In the genomic region with DNA sequence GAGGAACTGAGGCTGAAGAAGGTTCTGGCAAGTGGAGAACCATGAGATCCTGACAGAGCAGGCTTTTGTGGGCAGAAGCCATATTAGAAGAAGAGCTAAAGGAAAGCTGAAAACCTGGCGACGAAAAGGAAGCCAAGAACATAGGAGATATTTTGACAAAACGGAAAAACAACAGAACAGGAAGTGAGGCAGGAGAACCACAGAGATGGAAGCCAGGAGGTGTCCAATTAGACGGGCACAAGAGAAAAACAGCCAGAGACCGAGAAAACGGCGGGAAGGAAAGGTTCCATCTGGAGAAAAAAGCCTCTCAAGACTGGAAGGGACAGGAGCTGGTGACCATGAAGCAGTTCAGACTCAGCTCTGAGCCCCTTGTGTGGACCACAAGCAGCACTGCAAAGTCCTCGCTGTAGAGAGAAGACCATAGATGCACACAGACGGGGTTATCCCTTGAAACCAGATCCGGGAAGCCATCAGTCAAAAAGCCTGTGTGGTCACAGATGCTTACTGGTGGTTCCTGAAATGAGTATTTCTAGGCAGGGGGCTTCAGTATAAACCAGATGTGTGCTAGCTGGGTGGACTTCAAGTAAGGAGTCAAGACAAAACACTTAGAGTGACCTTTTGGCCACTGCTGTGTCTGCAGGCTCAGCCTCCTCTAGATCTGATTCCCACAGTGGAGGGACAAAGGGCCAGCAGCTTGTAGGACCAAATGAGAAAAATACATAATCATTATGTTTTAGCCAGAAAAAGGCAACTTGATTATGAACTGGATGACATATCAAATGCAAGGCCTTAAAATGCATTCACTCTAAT, we compare ENCODE assay signal across 17 cellular contexts. TPM values are rescaled to one million over a fixed set of nuclear protein-coding genes. Genes with fewer than 3 reads are reported as not detected.
DNase-seq lines count a peak whose midpoint lies in the region; ATAC-seq and TF ChIP-seq lines count a peak whose summit lies in the region.
"Had no signal": no experiment of that assay in that cellular context is flagged by ENCODE, and none has a peak within 500 bp of the region (broad histone marks: within the 10 kb centered on the region; RNA-seq: fewer than 3 reads in every experiment).

No MANE protein-coding gene starts in this region.

- H3K4me3 ChIP-seq in HL-60 (replicated peaks; ENCODE audit: insufficient read depth, low read length) (no peak overlapping the region), ascending aorta (no peak overlapping the region)

- H3K4me3 Mint-ChIP-seq in activated T-helper 1 cell treated with anti-CD3 and anti-CD28 coated beads, Interleukin-12 subunit alpha, Interleukin-12 subunit beta, Interleukin-2, Interleukin-4 antibody, amounts not matched to agents 30 ng/mL and 10 ng/mL and 1 ng/mL, durations not matched to agents 14 hours and 24 hours and 36 hours = peak overlapping the region; percentile 38
- H3K4me3 Mint-ChIP-seq in nephron progenitor cell = no peak overlapping the region
- H3K4me3 Mint-ChIP-seq: type B pancreatic cell had no signal

- no peak for ATAC-seq in HG03196 (IDR thresholded peaks at IDR 0.05; ENCODE audit: unreplicated experiment)
- no peak for ATAC-seq in GM19455 (IDR thresholded peaks at IDR 0.05; ENCODE audit: unreplicated experiment)
- ATAC-seq: left cardiac atrium had no signal

- H3K9me3 Mint-ChIP-seq in activated T-helper 1 cell treated with anti-CD3 and anti-CD28 coated beads, Interleukin-12 subunit alpha, Interleukin-12 subunit beta, Interleukin-2, Interleukin-4 antibody, amounts not matched to agents 30 ng/mL and 10 ng/mL and 1 ng/mL, durations not matched to agents 14 hours and 24 hours and 36 hours = no peaks in the 10 kb centered on the region
- no peaks in the 10 kb centered on the region for H3K9me3 Mint-ChIP-seq in nephron progenitor cell
- H3K9me3 Mint-ChIP-seq: type B pancreatic cell had no signal

- H3K27ac Mint-ChIP-seq in activated T-helper 1 cell treated with anti-CD3 and anti-CD28 coated beads, Interleukin-12 subunit alpha, Interleukin-12 subunit beta, Interleukin-2, Interleukin-4 antibody, amounts not matched to agents 30 ng/mL and 10 ng/mL and 1 ng/mL, durations not matched to agents 14 hours and 24 hours and 36 hours = peak overlapping the region; percentile 82
- H3K27ac Mint-ChIP-seq in nephron progenitor cell = peak overlapping the region; percentile 68
- H3K27ac Mint-ChIP-seq: type B pancreatic cell had no signal

- H3K4me1 Mint-ChIP-seq in activated T-helper 1 cell treated with anti-CD3 and anti-CD28 coated beads, Interleukin-12 subunit alpha, Interleukin-12 subunit beta, Interleukin-2, Interleukin-4 antibody, amounts not matched to agents 30 ng/mL and 10 ng/mL and 1 ng/mL, durations not matched to agents 14 hours and 24 hours and 36 hours (ENCODE audit: low read depth) = peaks cover 18% of the 10 kb centered on the region
- H3K4me1 Mint-ChIP-seq in nephron progenitor cell = peaks cover 18% of the 10 kb centered on the region

- H3K36me3 ChIP-seq in ascending aorta = peaks cover 7 to 20% of the 10 kb centered on the region in 2 donors

- DNase-seq in NOMO-1 (lab: John Stamatoyannopoulos, UW; ENCODE audit: unreplicated experiment in 2 of 2) (peak; percentile 20 to 32), NOMO-1 treated with dmso at 0.1 percent for 144 hours (lab: John Stamatoyannopoulos, UW; ENCODE audit: unreplicated experiment) (no peak), HL-60 (ENCODE audit: low read depth in 1 of 2, low spot score in 1 of 2) (peak in 1 of 2 experiments; percentile 29), nephron progenitor cell (no peak), ascending aorta (ENCODE audit: low spot score in 2 of 2) (no peak)
- no peak for DNase-seq in activated T-helper 1 cell treated with anti-CD3 and anti-CD28 coated beads, Interleukin-12 subunit alpha, Interleukin-12 subunit beta, Interleukin-2, Interleukin-4 antibody, amounts not matched to agents 30 ng/mL and 10 ng/mL and 1 ng/mL, durations not matched to agents 14 hours and 24 hours and 36 hours (ENCODE audit: low spot score)
- DNase-seq: 8988T; brain microvascular endothelial cell; COR-L47; hippocampal formation; left cardiac atrium; NCI-H1092 treated with DMSO at 0.1 percent for 48 hours; NK-92 treated with Interleukin-12 subunit alpha and Interleukin-12 subunit beta, amount 100 ng/mL, for 24 hours; WERI-Rb-1 had no signal

- H3K36me3 Mint-ChIP-seq in activated T-helper 1 cell treated with anti-CD3 and anti-CD28 coated beads, Interleukin-12 subunit alpha, Interleukin-12 subunit beta, Interleukin-2, Interleukin-4 antibody, amounts not matched to agents 30 ng/mL and 10 ng/mL and 1 ng/mL, durations not matched to agents 14 hours and 24 hours and 36 hours (ENCODE audit: low read depth) = peaks cover 25% of the 10 kb centered on the region
- H3K36me3 Mint-ChIP-seq in nephron progenitor cell (ENCODE audit: low read depth) = peaks cover 28% of the 10 kb centered on the region

- H3K27me3 Mint-ChIP-seq in activated T-helper 1 cell treated with anti-CD3 and anti-CD28 coated beads, Interleukin-12 subunit alpha, Interleukin-12 subunit beta, Interleukin-2, Interleukin-4 antibody, amounts not matched to agents 30 ng/mL and 10 ng/mL and 1 ng/mL, durations not matched to agents 14 hours and 24 hours and 36 hours (ENCODE audit: insufficient read depth) = no peaks in the 10 kb centered on the region
- H3K27me3 Mint-ChIP-seq in nephron progenitor cell (ENCODE audit: low read depth, poor library complexity) = peaks cover 6% of the 10 kb centered on the region
- H3K27me3 Mint-ChIP-seq: type B pancreatic cell had no signal

- intact Hi-C loops in activated T-helper 1 cell treated with anti-CD3 and anti-CD28 coated beads, Interleukin-12 subunit alpha, Interleukin-12 subunit beta, Interleukin-2, Interleukin-4 antibody, amounts not matched to agents 30 ng/mL and 10 ng/mL and 1 ng/mL, durations not matched to agents 14 hours and 24 hours and 36 hours (cut with micrococcal nuclease) = loop anchor here (2.0 kb wide), 1 partner anchor 30 kb away; a partner anchor contains a TSS
- intact Hi-C loops in ascending aorta (cut with DNase I) = no loop called here

- no peaks in the 10 kb centered on the region for H3K27me3 ChIP-seq in HL-60 (ENCODE audit: insufficient read depth, poor library complexity, severe bottlenecking)
- H3K27me3 ChIP-seq in ascending aorta = no peaks in the 10 kb centered on the region
- H3K27me3 ChIP-seq: brain microvascular endothelial cell had no signal

- no peaks in the 10 kb centered on the region for H3K4me1 ChIP-seq in ascending aorta

- no peaks in the 10 kb centered on the region for H3K9me3 ChIP-seq in ascending aorta

- TF ChIP-seq CTCF in HL-60 (IDR thresholded peaks at IDR 0.05; ENCODE audit: insufficient read depth, low read length) (no peak), nephron progenitor cell (IDR thresholded peaks at IDR 0.05) (no peak), ascending aorta (IDR thresholded peaks at IDR 0.05) (no peak)

- peak overlapping the region; percentile 34 for H3K27ac ChIP-seq in HL-60 (replicated peaks)
- H3K27ac ChIP-seq in ascending aorta = no peak overlapping the region
- H3K27ac ChIP-seq: brain microvascular endothelial cell, WERI-Rb-1 had no signal

RNA-seq across cellular contexts. Expression of a gene that starts 30.7 kb away (rescaled TPM):
- total RNA-seq in activated T-helper 1 cell treated with anti-CD3 and anti-CD28 coated beads, Interleukin-12 subunit alpha, Interleukin-12 subunit beta, Interleukin-2, Interleukin-4 antibody, amounts not matched to agents 30 ng/mL and 10 ng/mL and 1 ng/mL, durations not matched to agents 14 hours and 24 hours and 36 hours = 160 and 168 TPM in 2 replicates
- total RNA-seq in ascending aorta = 46.4 TPM

Comparison
In these comparisons a context has a peak if more than half of its experiments do, and no peak if none do; other contexts are left out.
1. DNase-seq: peak in NOMO-1 (2 of 2); none in NOMO-1 treated with dmso at 0.1 percent for 144 hours (single experiment), activated T-helper 1 cell treated with anti-CD3 and anti-CD28 coated beads, Interleukin-12 subunit alpha, Interleukin-12 subunit beta, Interleukin-2, Interleukin-4 antibody, amounts not matched to agents 30 ng/mL and 10 ng/mL and 1 ng/mL, durations not matched to agents 14 hours and 24 hours and 36 hours (single experiment), nephron progenitor cell (single experiment) and ascending aorta (0 of 2).